11 cellular contexts compared by ENCODE assay signal in the genomic region with DNA sequence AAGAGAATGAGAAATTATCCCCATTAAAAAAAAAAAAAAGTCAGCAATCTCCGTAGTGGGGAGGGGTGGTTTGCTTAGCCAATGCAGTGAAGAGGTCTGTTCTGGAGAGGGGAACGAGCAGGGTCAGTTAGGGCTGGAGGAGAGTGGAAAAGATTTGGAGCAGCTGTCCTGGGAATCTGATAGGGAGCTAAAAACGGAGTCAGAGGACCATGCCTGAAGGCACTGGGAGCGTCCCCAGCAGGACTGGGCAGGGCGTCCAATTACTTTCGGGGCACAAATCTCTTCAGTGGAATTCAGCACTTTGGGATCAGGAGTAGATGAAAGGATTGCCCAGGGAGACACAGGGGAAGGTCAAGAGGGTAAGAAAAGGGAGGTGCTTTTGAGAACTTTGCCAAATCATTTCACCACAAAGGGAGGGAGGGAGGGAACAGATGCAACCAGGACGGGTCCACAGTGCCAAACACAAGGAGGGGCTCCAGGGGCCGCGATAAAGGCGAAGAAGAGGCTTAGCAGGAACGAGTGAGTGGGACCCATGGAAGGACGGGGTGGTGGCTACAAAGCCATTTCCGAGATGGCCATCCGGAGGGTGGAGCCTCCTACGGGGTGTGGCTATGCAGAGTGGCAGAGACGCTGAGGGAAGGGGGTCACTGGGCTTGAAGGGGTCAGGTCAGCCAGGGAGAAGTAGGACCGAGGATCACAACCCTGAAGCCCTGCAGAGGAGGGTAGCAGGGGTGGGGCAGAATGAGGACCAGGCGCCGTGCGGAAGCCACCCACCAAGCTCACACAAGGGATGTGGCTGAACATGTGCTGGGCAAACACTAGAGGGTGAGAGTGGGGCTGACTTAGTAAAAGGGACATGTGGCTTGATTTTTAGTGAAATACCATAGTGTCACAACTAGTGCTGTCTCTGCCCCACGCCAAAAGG.
A peak's percentile ranks its signal among the peaks of the same experiment; 100 is the strongest.
DNase-seq lines count a peak whose midpoint lies in the region; ATAC-seq, FAIRE-seq and TF ChIP-seq lines count a peak whose summit lies in the region.
"Had no signal": no experiment of that assay in that cellular context is flagged by ENCODE, and none has a peak within 500 bp of the region (broad histone marks: within the 10 kb centered on the region; RNA-seq: fewer than 3 reads in every experiment).

No MANE protein-coding gene starts in this region.

- no peaks in the 10 kb centered on the region for H3K79me1 ChIP-seq in neuronal stem cell (ENCODE audit: low read depth, low read length)

- no CpG with 5 or more reads among the region's 21 CpGs for WGBS in neuronal stem cell (ENCODE audit: extremely low coverage in 2 of 2, insufficient read length in 2 of 2, insufficient replicate concordance in 1 of 2), 2 donors

- no peak overlapping the region for H2BK15ac ChIP-seq in neuronal stem cell (ENCODE audit: low read length)

- no peak overlapping the region for H3K9ac ChIP-seq in neuronal stem cell (ENCODE audit: low read depth, low read length, poor library complexity)

- no peak overlapping the region for H2BK5ac ChIP-seq in neuronal stem cell (ENCODE audit: low read length)

- no peaks in the 10 kb centered on the region for H3K9me3 ChIP-seq in neuronal stem cell (replicated peaks in 1 of 2; ENCODE audit: control insufficient read depth in 2 of 2, insufficient read depth in 1 of 2, low read depth in 1 of 2, low read length in 2 of 2)
- H3K9me3 ChIP-seq: uterus had no signal

- H2BK120ac ChIP-seq in neuronal stem cell (ENCODE audit: low read depth, low read length), result no peak overlapping the region

- no peak overlapping the region for H3K4me2 ChIP-seq in neuronal stem cell (ENCODE audit: insufficient read depth, low read length, poor library complexity, severe bottlenecking)

- H4K91ac ChIP-seq in neuronal stem cell (ENCODE audit: low read depth, low read length, poor library complexity), result no peak overlapping the region

- H3K4ac ChIP-seq in neuronal stem cell (ENCODE audit: low read length), result no peak overlapping the region

- H3K23ac ChIP-seq in neuronal stem cell (ENCODE audit: low read depth, low read length, poor library complexity), result no peak overlapping the region

- H3K36me3 ChIP-seq in neuronal stem cell (replicated peaks in 1 of 2; ENCODE audit: control insufficient read depth in 2 of 2, insufficient read depth in 2 of 2, low read length in 2 of 2), result no peaks in the 10 kb centered on the region
- H3K36me3 ChIP-seq: uterus had no signal

- FAIRE-seq in D721Med (lab: Jason Lieb, UNC), result no peak
- no peak for FAIRE-seq in RCC 7860 (lab: Jason Lieb, UNC)

- DNase-seq in CD1c-positive myeloid dendritic cell (ENCODE audit: extremely low spot score) (peak; percentile 60), NOMO-1 treated with dmso at 0.1 percent for 144 hours (lab: John Stamatoyannopoulos, UW; ENCODE audit: unreplicated experiment) (peak; percentile 83), neuronal stem cell (ENCODE audit: low spot score) (peak; percentile 18), H4 (ENCODE audit: low spot score) (no peak), D721Med (ENCODE audit: insufficient read length, low spot score) (no peak), RCC 7860 (ENCODE audit: low spot score) (no peak)
- DNase-seq: activated T-cell treated with anti-CD3 and anti-CD28 coated beads, Interleukin-2, amount 50 U/mL, for 72 hours; NCI-H1092 treated with DMSO at 0.1 percent for 48 hours had no signal

- peak overlapping the region; percentile 1 for H3K18ac ChIP-seq in neuronal stem cell (ENCODE audit: low read length)

- no peaks in the 10 kb centered on the region for H3K27me3 ChIP-seq in neuronal stem cell (ENCODE audit: control insufficient read depth in 3 of 3, insufficient read depth in 3 of 3, low read depth in 1 of 3, low read length in 3 of 3)
- H3K27me3 ChIP-seq: uterus had no signal

- H2AK5ac ChIP-seq in neuronal stem cell (ENCODE audit: low read depth, low read length), result no peak overlapping the region

- H2AFZ ChIP-seq in neuronal stem cell (ENCODE audit: low read length), result no peak overlapping the region

- H3K14ac ChIP-seq in neuronal stem cell (ENCODE audit: low read length), result no peak overlapping the region

- no peak for TF ChIP-seq CTCF in D721Med (IDR thresholded peaks at IDR 0.05; ENCODE audit: insufficient read depth, missing control alignments)

- H3K4me1 ChIP-seq in neuronal stem cell (ENCODE audit: control insufficient read depth in 2 of 2, insufficient read depth in 1 of 2, low read depth in 1 of 2, low read length in 2 of 2), result peaks cover 0 to 8% of the 10 kb centered on the region in 2 donors
- H3K4me1 ChIP-seq: uterus had no signal

- peak; percentile 34 for ATAC-seq in esophagus mucosa
- no peak for ATAC-seq in GM18873 (IDR thresholded peaks at IDR 0.05; ENCODE audit: low FRiP score, unreplicated experiment)
- ATAC-seq: activated T-cell treated with anti-CD3 and anti-CD28 coated beads, Interleukin-2, amount 50 U/mL, for 72 hours had no signal

- no peak overlapping the region for H4K8ac ChIP-seq in neuronal stem cell (ENCODE audit: low read depth, low read length)

- H3K4me3 ChIP-seq in neuronal stem cell (ENCODE audit: low read length in 2 of 2), result no peak overlapping the region
- H3K4me3 ChIP-seq: uterus had no signal

- H3K27ac ChIP-seq in neuronal stem cell (replicated peaks; ENCODE audit: low read length), result no peak overlapping the region
- H3K27ac ChIP-seq: uterus had no signal

- no peak overlapping the region for H2BK12ac ChIP-seq in neuronal stem cell (ENCODE audit: low read length)

Comparison
In these comparisons a context has a peak if more than half of its experiments do, and no peak if none do; other contexts are left out.
1. DNase-seq: peak in CD1c-positive myeloid dendritic cell (single experiment), NOMO-1 treated with dmso at 0.1 percent for 144 hours (single experiment) and neuronal stem cell (single experiment); none in H4 (single experiment), D721Med (single experiment) and RCC 7860 (single experiment).